In genomic region chr17:46950615-46950996, GRCh38 we compare ENCODE assay signal across 17 cellular contexts. TPM values are rescaled to one million over a fixed set of nuclear protein-coding genes. Genes with fewer than 3 reads are reported as not detected.
DNase-seq lines count a peak whose midpoint lies in the region; ATAC-seq lines count a peak whose summit lies in the region.
"Had no signal": no experiment of that assay in that cellular context is flagged by ENCODE, and none has a peak within 500 bp of the region (broad histone marks: within the 10 kb centered on the region; RNA-seq: fewer than 3 reads in every experiment).

No MANE protein-coding gene starts in this region.

- no peak overlapping the region for H3K4ac ChIP-seq in neuronal stem cell (ENCODE audit: low read length)

- no peak overlapping the region for H3K27ac Mint-ChIP-seq in T-helper 2 cell treated with Interferon-gamma antibody and Interleukin-4, amounts not matched to agents 5 μg/mL and 100 μg/mL, for 36 hours

- H4K8ac ChIP-seq in neuronal stem cell (ENCODE audit: low read depth, low read length) = no peak overlapping the region

- peak overlapping the region; percentile 82 for H2BK12ac ChIP-seq in neuronal stem cell (ENCODE audit: low read length)

- no peaks in the 10 kb centered on the region for H3K9me3 ChIP-seq in neuronal stem cell (replicated peaks in 1 of 2; ENCODE audit: control insufficient read depth in 2 of 2, insufficient read depth in 1 of 2, low read depth in 1 of 2, low read length in 2 of 2)
- H3K9me3 ChIP-seq: SK-N-SH had no signal

- no peaks in the 10 kb centered on the region for H3K27me3 Mint-ChIP-seq in T-helper 2 cell treated with Interferon-gamma antibody and Interleukin-4, amounts not matched to agents 5 μg/mL and 100 μg/mL, for 36 hours (ENCODE audit: low read depth)

- H3K4me2 ChIP-seq in neuronal stem cell (ENCODE audit: insufficient read depth, low read length, poor library complexity, severe bottlenecking) = no peak overlapping the region
- H3K4me2 ChIP-seq: SK-N-SH had no signal

- no peak for ATAC-seq in GM18502 (IDR thresholded peaks at IDR 0.05; ENCODE audit: poor library complexity, unreplicated experiment)
- ATAC-seq: GM12878, K562 had no signal

- H2AFZ ChIP-seq in neuronal stem cell (ENCODE audit: low read length) = no peak overlapping the region

- no peak overlapping the region for H2BK15ac ChIP-seq in neuronal stem cell (ENCODE audit: low read length)

- H3K36me3 Mint-ChIP-seq in T-helper 2 cell treated with Interferon-gamma antibody and Interleukin-4, amounts not matched to agents 5 μg/mL and 100 μg/mL, for 36 hours (ENCODE audit: low read depth) = peaks cover under 1% of the 10 kb centered on the region

- H3K27ac ChIP-seq in angular gyrus (ENCODE audit: low read depth, low read length) = peak overlapping the region; percentile 66
- no peak overlapping the region for H3K27ac ChIP-seq in neuronal stem cell (replicated peaks; ENCODE audit: low read length)

- no CpG with 5 or more reads among the region's 7 CpGs for WGBS in neuronal stem cell (ENCODE audit: extremely low coverage in 2 of 2, insufficient read length in 2 of 2, insufficient replicate concordance in 1 of 2), 2 donors

- H3K36me3 ChIP-seq in neuronal stem cell (replicated peaks in 1 of 2; ENCODE audit: control insufficient read depth in 2 of 2, insufficient read depth in 2 of 2, low read length in 2 of 2) = peaks cover 0 to 3% of the 10 kb centered on the region in 2 donors

- H3K9me3 Mint-ChIP-seq in T-helper 2 cell treated with Interferon-gamma antibody and Interleukin-4, amounts not matched to agents 5 μg/mL and 100 μg/mL, for 36 hours = no peaks in the 10 kb centered on the region

- H3K18ac ChIP-seq in neuronal stem cell (ENCODE audit: low read length) = peak overlapping the region; percentile 75

- H2BK5ac ChIP-seq in neuronal stem cell (ENCODE audit: low read length) = no peak overlapping the region

- peak overlapping the region; percentile 44 for H3K14ac ChIP-seq in neuronal stem cell (ENCODE audit: low read length)

- peak overlapping the region; percentile 75 for H3K23ac ChIP-seq in neuronal stem cell (ENCODE audit: low read depth, low read length, poor library complexity)

- H3K9ac ChIP-seq in neuronal stem cell (ENCODE audit: low read depth, low read length, poor library complexity) = no peak overlapping the region
- H3K9ac ChIP-seq: SK-N-SH had no signal

- H3K4me1 Mint-ChIP-seq in T-helper 2 cell treated with Interferon-gamma antibody and Interleukin-4, amounts not matched to agents 5 μg/mL and 100 μg/mL, for 36 hours (ENCODE audit: low read depth) = no peaks in the 10 kb centered on the region

- no peak overlapping the region for H3K4me3 Mint-ChIP-seq in T-helper 2 cell treated with Interferon-gamma antibody and Interleukin-4, amounts not matched to agents 5 μg/mL and 100 μg/mL, for 36 hours

- peaks cover 3 to 10% of the 10 kb centered on the region in 2 donors for H3K4me1 ChIP-seq in neuronal stem cell (ENCODE audit: control insufficient read depth in 2 of 2, insufficient read depth in 1 of 2, low read depth in 1 of 2, low read length in 2 of 2)

- no peak overlapping the region for H2BK120ac ChIP-seq in neuronal stem cell (ENCODE audit: low read depth, low read length)

- no peaks in the 10 kb centered on the region for H3K27me3 ChIP-seq in neuronal stem cell (ENCODE audit: control insufficient read depth in 3 of 3, insufficient read depth in 3 of 3, low read depth in 1 of 3, low read length in 3 of 3)

- no peak overlapping the region for H4K91ac ChIP-seq in neuronal stem cell (ENCODE audit: low read depth, low read length, poor library complexity)

- no peaks in the 10 kb centered on the region for H3K79me1 ChIP-seq in neuronal stem cell (ENCODE audit: low read depth, low read length)

- peak overlapping the region; percentile 2 for H2AK5ac ChIP-seq in neuronal stem cell (ENCODE audit: low read depth, low read length)

- no peak overlapping the region for H3K4me3 ChIP-seq in neuronal stem cell (ENCODE audit: low read length in 2 of 2)
- H3K4me3 ChIP-seq: GM12878, K562 had no signal

- DNase-seq in D341Med (ENCODE audit: low spot score) = peak; percentile 28
- DNase-seq in ecto neural progenitor cell (ENCODE audit: low spot score) = peak; percentile 47
- DNase-seq in neuronal stem cell (ENCODE audit: low spot score) = no peak
- DNase-seq in T-helper 2 cell treated with Interferon-gamma antibody and Interleukin-4, amounts not matched to agents 5 μg/mL and 100 μg/mL, for 36 hours (ENCODE audit: low spot score) = no peak
- no peak for DNase-seq in DMS114 treated with DMSO at 0.1 percent for 48 hours (lab: John Stamatoyannopoulos, UW; ENCODE audit: unreplicated experiment)
- DNase-seq in SW480 (ENCODE audit: low spot score) = no peak
- DNase-seq: DMS53, Kasumi-1, NCI-H187 treated with DMSO at 0.1 percent for 48 hours, NCI-H2107, NCI-H748 treated with DMSO at 0.1 percent for 48 hours, SK-N-SH had no signal

RNA-seq across cellular contexts. Expression of gene GOSR2, which starts 27.6 kb away (rescaled TPM):
- 19.9 TPM for polyA plus RNA-seq in neuronal stem cell (2013, experiment 1 of 2)
- polyA plus RNA-seq in neuronal stem cell (2013, experiment 2 of 2) = 21.0 TPM

RNA-seq across cellular contexts. Expression of gene RPRML, which starts 28.4 kb away (rescaled TPM):
- 1.5 TPM for polyA plus RNA-seq in neuronal stem cell (2013, experiment 1 of 2)
- polyA plus RNA-seq in neuronal stem cell (2013, experiment 2 of 2) = 1.5 TPM
- polyA plus RNA-seq: BJ, GM12878, K562, SK-N-SH had no signal

Comparison
In these comparisons a context has a peak if more than half of its experiments do, and no peak if none do; other contexts are left out.
1. DNase-seq: peak in D341Med (single experiment) and ecto neural progenitor cell (single experiment); none in neuronal stem cell (single experiment), T-helper 2 cell treated with Interferon-gamma antibody and Interleukin-4, amounts not matched to agents 5 μg/mL and 100 μg/mL, for 36 hours (single experiment), DMS114 treated with DMSO at 0.1 percent for 48 hours (single experiment) and SW480 (single experiment).